ENCODE assay signal across 12 cellular contexts in genomic region chr14:93789366-93790130, GRCh38. TPM values are rescaled to one million over a fixed set of nuclear protein-coding genes. Genes with fewer than 3 reads are reported as not detected.
DNase-seq lines count a peak whose midpoint lies in the region; ATAC-seq and TF ChIP-seq lines count a peak whose summit lies in the region.
"Had no signal": no experiment of that assay in that cellular context is flagged by ENCODE, and none has a peak within 500 bp of the region (broad histone marks: within the 10 kb centered on the region; RNA-seq: fewer than 3 reads in every experiment).

No MANE protein-coding gene starts in this region.

- TF ChIP-seq CTCF in SK-N-SH (IDR thresholded peaks at IDR 0.05) (no peak), dorsolateral prefrontal cortex (IDR thresholded peaks at IDR 0.05 in 54 of 56, conservative IDR thresholded peaks at IDR 0.05 in 2 of 56; ENCODE audit: low read depth in 1 of 56, partially characterized antibody in 56 of 56) (peak in 1 of 56 donors; percentile 3), neural cell (IDR thresholded peaks at IDR 0.05; ENCODE audit: poor library complexity, severe bottlenecking) (no peak), natural killer cell (IDR thresholded peaks at IDR 0.05) (no peak)

- H3K4me1 Mint-ChIP-seq in natural killer cell, result no peaks in the 10 kb centered on the region

- H3K27ac Mint-ChIP-seq in natural killer cell, result no peak overlapping the region

- CTCF ChIA-PET in SK-N-SH (lab: Yijun Ruan, JAX), result interaction anchor here (0.7 to 9.6 kb wide), 24 partner anchors 9 to 144 kb away, joined by 3 to 127 read pairs (median 3); no protein-coding TSS in a partner anchor

- 41% methylated on average over 18 of the region's 18 CpGs for WGBS in SK-N-SH (ENCODE audit: low lambda C conversion rate)
- 41% methylated on average over 18 of the region's 18 CpGs for WGBS in urinary bladder

- H3K27ac ChIP-seq in SK-N-SH (ENCODE audit: low read depth in 2 of 2, low read length in 1 of 2) (peak overlapping the region in 1 of 2 experiments; percentile 91; a peak in 2 of 4 replicates), dorsolateral prefrontal cortex (peak overlapping the region in 57 of 59 donors; percentile 29 to 96 (median 88)), neural cell (ENCODE audit: low read length) (no peak overlapping the region), urinary bladder (ENCODE audit: low read depth) (peak overlapping the region; percentile 52)

- H3K36me3 ChIP-seq in SK-N-SH (replicated peaks in 1 of 2; ENCODE audit: control insufficient read depth in 1 of 2, insufficient read depth in 2 of 2, low read length in 1 of 2) (no peaks in the 10 kb centered on the region), neural cell (ENCODE audit: insufficient read depth, low read length) (no peaks in the 10 kb centered on the region), urinary bladder (ENCODE audit: insufficient read depth) (no peaks in the 10 kb centered on the region)

- no peaks in the 10 kb centered on the region for H3K9me3 Mint-ChIP-seq in natural killer cell

- intact Hi-C loops in dorsolateral prefrontal cortex (cut with DNase I), result loop anchor here (1.0 to 10.0 kb wide), 6 partner anchors 37 to 135 kb away; no protein-coding TSS in a partner anchor
- intact Hi-C loops in natural killer cell (cut with micrococcal nuclease), result no loop called here

- H3K4me1 ChIP-seq in SK-N-SH (ENCODE audit: control insufficient read depth in 1 of 2, insufficient read depth in 2 of 2, low read depth in 1 of 2, low read length in 1 of 2) (peaks cover 0 to 48% of the 10 kb centered on the region in 2 experiments; a peak in 2 of 4 replicates), urinary bladder (ENCODE audit: insufficient read depth) (no peaks in the 10 kb centered on the region)

- H2AFZ ChIP-seq in SK-N-SH (ENCODE audit: low read depth) (no peak overlapping the region), neural cell (ENCODE audit: low read depth, low read length) (no peak overlapping the region)

- TF ChIP-seq RAD21 in SK-N-SH (IDR thresholded peaks at IDR 0.05; ENCODE audit: low read length) (no peak), neural cell (conservative IDR thresholded peaks at IDR 0.05) (no peak)

- H3K4me3 Mint-ChIP-seq in natural killer cell, result no peak overlapping the region

- no peak for ATAC-seq in SK-N-SH treated with all-trans-retinoic acid at 6 μM for 48 hours
- no peak for ATAC-seq in natural killer cell

- H3K36me3 Mint-ChIP-seq in natural killer cell, result no peaks in the 10 kb centered on the region

- H3K9ac ChIP-seq in SK-N-SH (no peak overlapping the region), neural cell (ENCODE audit: low read length) (peak overlapping the region; percentile 36)

- DNase-seq in SK-N-SH (peak; percentile 42), dorsolateral prefrontal cortex (no peak), natural killer cell (no peak), NCI-H146 treated with DMSO at 0.1 percent for 48 hours (lab: John Stamatoyannopoulos, UW; ENCODE audit: unreplicated experiment) (no peak), NOMO-1 (lab: John Stamatoyannopoulos, UW; ENCODE audit: unreplicated experiment in 2 of 2) (no peak)
- DNase-seq: activated gamma-delta T cell treated with Interleukin-2 at 50 U/mL for 16 hours; mesenchymal stem cell; stimulated activated CD4-positive, alpha-beta T cell treated with anti-CD3 and anti-CD28 coated beads, Interleukin-2, amount 100 ng/mL, for 24 hours had no signal

- no peaks in the 10 kb centered on the region for H3K79me2 ChIP-seq in SK-N-SH (ENCODE audit: insufficient read depth)
- no peaks in the 10 kb centered on the region for H3K79me2 ChIP-seq in neural cell (replicated peaks; ENCODE audit: insufficient read depth, low read length)

- no peaks in the 10 kb centered on the region for H3K9me3 ChIP-seq in SK-N-SH
- no peaks in the 10 kb centered on the region for H3K9me3 ChIP-seq in neural cell (ENCODE audit: low read length)

- H3K27me3 Mint-ChIP-seq in natural killer cell (ENCODE audit: low read depth in 2 of 2), result peaks cover 41 to 67% of the 10 kb centered on the region in 2 donors

- H3K4me3 ChIP-seq in SK-N-SH (ENCODE audit: low read depth in 2 of 2, low read length in 1 of 2), result peak overlapping the region in 1 of 2 experiments; percentile 48; a peak in 1 of 4 replicates
- peak overlapping the region in 56 of 59 donors; percentile 35 to 82 (median 68) for H3K4me3 ChIP-seq in dorsolateral prefrontal cortex
- peak overlapping the region; percentile 70 for H3K4me3 ChIP-seq in neural cell (ENCODE audit: low read length)
- H3K4me3 ChIP-seq in urinary bladder (ENCODE audit: low read depth, low read length), result peak overlapping the region; percentile 66

- H3F3A ChIP-seq in SK-N-SH (replicated peaks; ENCODE audit: insufficient read depth) (no peaks in the 10 kb centered on the region), neural cell (ENCODE audit: insufficient read depth, low read length, poor library complexity, severe bottlenecking) (no peaks in the 10 kb centered on the region)

- POLR2A ChIA-PET in SK-N-SH (lab: Yijun Ruan, JAX), result interaction anchor here (1.1 to 2.8 kb wide), 4 partner anchors 16 to 135 kb away, joined by 3 to 14 read pairs (median 7); no protein-coding TSS in a partner anchor

- no peak for TF ChIP-seq EP300 in SK-N-SH (IDR thresholded peaks at IDR 0.05; ENCODE audit: borderline replicate concordance in 1 of 2, low read depth in 1 of 2, low read length in 1 of 2)
- no peak for TF ChIP-seq EP300 in neural cell (conservative IDR thresholded peaks at IDR 0.05; ENCODE audit: poor library complexity, severe bottlenecking)

- H4K20me1 ChIP-seq in SK-N-SH (ENCODE audit: insufficient read depth) (no peaks in the 10 kb centered on the region), neural cell (ENCODE audit: insufficient read depth) (no peaks in the 10 kb centered on the region)

- H3K4me2 ChIP-seq in SK-N-SH, result no peak overlapping the region
- no peak overlapping the region for H3K4me2 ChIP-seq in neural cell (ENCODE audit: low read length)

- no peaks in the 10 kb centered on the region for H3K27me3 ChIP-seq in SK-N-SH (ENCODE audit: insufficient read depth)
- H3K27me3 ChIP-seq in dorsolateral prefrontal cortex, result peaks cover 0 to 63% (median 15%) of the 10 kb centered on the region in 45 donors
- H3K27me3 ChIP-seq in neural cell (ENCODE audit: insufficient read depth, low read depth, low read length), result peaks cover 47% of the 10 kb centered on the region

- no peaks in the 10 kb centered on the region for H3K9me2 ChIP-seq in SK-N-SH
- no peaks in the 10 kb centered on the region for H3K9me2 ChIP-seq in neural cell (ENCODE audit: insufficient read depth, low read length)

TF ChIP-seq in SK-N-SH, 30 proteins besides CTCF, POLR2A, EP300 and RAD21 (continues in another document):
- TF ChIP-seq TAF1 (IDR thresholded peaks at IDR 0.05; ENCODE audit: borderline replicate concordance, low read depth, low read length) (no peak), EZH2phosphoT487 (IDR thresholded peaks at IDR 0.05; ENCODE audit: borderline replicate concordance, low read depth) (no peak), PBX3 (IDR thresholded peaks at IDR 0.05) (no peak), ELF1 (IDR thresholded peaks at IDR 0.05) (no peak), GATA2 (CRISPR knock-in tag; IDR thresholded peaks at IDR 0.05) (no peak)

TF ChIP-seq in SK-N-SH treated with all-trans-retinoic acid at 6 μM for 48 hours, 23 proteins besides CTCF, POLR2A, EP300 and RAD21 (continues in another document):
- no peak for TF ChIP-seq ARNTL (CRISPR knock-in tag; IDR thresholded peaks at IDR 0.05; ENCODE audit: borderline replicate concordance, low read depth)

TF ChIP-seq in neural cell, 6 proteins besides CTCF, POLR2A, EP300 and RAD21:
- TF ChIP-seq EZH2 (IDR thresholded peaks at IDR 0.05; ENCODE audit: borderline replicate concordance, insufficient read depth, low read length, poor library complexity, severe bottlenecking), result no peak
- TF ChIP-seq, protein P1, sequence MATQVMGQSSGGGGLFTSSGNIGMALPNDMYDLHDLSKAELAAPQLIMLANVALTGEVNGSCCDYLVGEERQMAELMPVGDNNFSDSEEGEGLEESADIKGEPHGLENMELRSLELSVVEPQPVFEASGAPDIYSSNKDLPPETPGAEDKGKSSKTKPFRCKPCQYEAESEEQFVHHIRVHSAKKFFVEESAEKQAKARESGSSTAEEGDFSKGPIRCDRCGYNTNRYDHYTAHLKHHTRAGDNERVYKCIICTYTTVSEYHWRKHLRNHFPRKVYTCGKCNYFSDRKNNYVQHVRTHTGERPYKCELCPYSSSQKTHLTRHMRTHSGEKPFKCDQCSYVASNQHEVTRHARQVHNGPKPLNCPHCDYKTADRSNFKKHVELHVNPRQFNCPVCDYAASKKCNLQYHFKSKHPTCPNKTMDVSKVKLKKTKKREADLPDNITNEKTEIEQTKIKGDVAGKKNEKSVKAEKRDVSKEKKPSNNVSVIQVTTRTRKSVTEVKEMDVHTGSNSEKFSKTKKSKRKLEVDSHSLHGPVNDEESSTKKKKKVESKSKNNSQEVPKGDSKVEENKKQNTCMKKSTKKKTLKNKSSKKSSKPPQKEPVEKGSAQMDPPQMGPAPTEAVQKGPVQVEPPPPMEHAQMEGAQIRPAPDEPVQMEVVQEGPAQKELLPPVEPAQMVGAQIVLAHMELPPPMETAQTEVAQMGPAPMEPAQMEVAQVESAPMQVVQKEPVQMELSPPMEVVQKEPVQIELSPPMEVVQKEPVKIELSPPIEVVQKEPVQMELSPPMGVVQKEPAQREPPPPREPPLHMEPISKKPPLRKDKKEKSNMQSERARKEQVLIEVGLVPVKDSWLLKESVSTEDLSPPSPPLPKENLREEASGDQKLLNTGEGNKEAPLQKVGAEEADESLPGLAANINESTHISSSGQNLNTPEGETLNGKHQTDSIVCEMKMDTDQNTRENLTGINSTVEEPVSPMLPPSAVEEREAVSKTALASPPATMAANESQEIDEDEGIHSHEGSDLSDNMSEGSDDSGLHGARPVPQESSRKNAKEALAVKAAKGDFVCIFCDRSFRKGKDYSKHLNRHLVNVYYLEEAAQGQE (IDR thresholded peaks at IDR 0.05; ENCODE audit: borderline replicate concordance), result no peak

RNA-seq across cellular contexts. Expression of gene PRIMA1, which starts 1.3 kb away (rescaled TPM):
- 0.18 and 0.24 TPM in 2 replicates for polyA plus RNA-seq in SK-N-SH (2012; rRNA removed)
- polyA plus RNA-seq in SK-N-SH (2012; cell fraction: cytosol; rRNA removed), result 0.23 and 0.49 TPM in 2 replicates
- 0.15 and 0.56 TPM in 2 replicates for polyA plus RNA-seq in SK-N-SH (2012; cell fraction: nucleus; rRNA removed)
- total RNA-seq in dorsolateral prefrontal cortex, result 10 to 100 TPM in 75 of 120 experiments, 1 to 10 TPM in 45; 1.8 to 88.2 (median 11.1) TPM
- polyA plus RNA-seq in neural cell, result 0.14 TPM in 1 of 2 replicates, not detected in the other
- polyA minus RNA-seq in neural cell, result not detected in 2 replicates
- 1.3 TPM for total RNA-seq in urinary bladder
- 17.4 TPM for polyA plus RNA-seq in urinary bladder
- total RNA-seq in natural killer cell, result not detected
- total RNA-seq: endothelial cell of umbilical vein had no signal
- polyA plus RNA-seq: endothelial cell of umbilical vein had no signal
